In the genomic region with DNA sequence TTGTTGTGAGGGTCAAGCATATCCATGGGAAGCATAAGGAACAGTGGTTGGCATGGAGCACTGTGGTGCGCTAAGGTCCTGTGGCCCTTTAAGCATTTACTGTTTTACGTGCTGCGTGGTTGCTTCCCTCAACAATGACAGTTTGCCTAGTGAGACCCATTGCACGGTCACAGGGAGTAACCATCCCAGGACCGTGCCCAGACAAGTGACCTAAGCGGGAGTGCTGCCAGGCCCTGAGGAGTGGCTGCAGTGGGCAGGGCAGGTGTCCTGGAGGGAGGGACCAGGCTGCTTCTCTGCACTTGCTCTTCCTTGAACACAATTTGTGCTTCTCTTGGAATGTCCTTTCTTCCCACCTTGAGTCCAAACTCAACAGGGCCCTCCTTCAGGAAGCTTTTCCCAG, we compare ENCODE assay signal across 22 cellular contexts.
DNase-seq lines count a peak whose midpoint lies in the region; ATAC-seq, FAIRE-seq and TF ChIP-seq lines count a peak whose summit lies in the region.
"Had no signal": no experiment of that assay in that cellular context is flagged by ENCODE, and none has a peak within 500 bp of the region (broad histone marks: within the 10 kb centered on the region; RNA-seq: fewer than 3 reads in every experiment).

No MANE protein-coding gene starts in this region.

- DNase-seq in Right ventricle myocardium superior (no peak), Right ventricle myocardium inferior (ENCODE audit: missing footprints) (no peak), heart right ventricle (no peak), pancreas (no peak), vagina (ENCODE audit: extremely low spot score in 2 of 2) (no peak), HT-29 (ENCODE audit: low spot score) (no peak), neural progenitor cell (ENCODE audit: low spot score) (no peak), progenitor cell of endocrine pancreas (ENCODE audit: low spot score, unreplicated experiment) (no peak)
- DNase-seq: activated CD4-positive, alpha-beta T cell treated with anti-CD3 and anti-CD28 coated beads for 48 hours; activated CD8-positive, alpha-beta memory T cell treated with anti-CD3 and anti-CD28 coated beads, Interleukin-2, amount 50 U/mL, for 48 hours; activated gamma-delta T cell treated with Interleukin-2 at 50 U/mL for 16 hours; aorta; DMS53; Karpas-422; NCI-H1436; tibial artery had no signal

- intact Hi-C loops in Right ventricle myocardium superior (cut with DNase I) = no loop called here
- intact Hi-C loops in Right ventricle myocardium inferior (cut with DNase I) = no loop called here
- intact Hi-C loops in heart right ventricle (cut with DNase I) = loop anchor here in 2 of 10 donors (5.0 to 10.0 kb wide), 2 partner anchors 34 to 57 kb away; no protein-coding TSS in a partner anchor
- intact Hi-C loops in pancreas (cut with DNase I) = no loop called here
- intact Hi-C loops in vagina (cut with DNase I) = no loop called here

- peak overlapping the region in 8 of 10 donors; percentile 0 to 87 (median 41) for H3K27ac ChIP-seq in heart right ventricle
- H3K27ac ChIP-seq in pancreas = no peak overlapping the region
- peak overlapping the region; percentile 67 for H3K27ac ChIP-seq in vagina
- no peak overlapping the region for H3K27ac ChIP-seq in neural progenitor cell
- H3K27ac ChIP-seq: BLaER1 had no signal

- H3K36me3 Mint-ChIP-seq in neural progenitor cell (peaks cover 16% of the 10 kb centered on the region), progenitor cell of endocrine pancreas (ENCODE audit: insufficient read depth) (peaks cover 3% of the 10 kb centered on the region)

- H2AFZ ChIP-seq in neural progenitor cell (replicated peaks) = no peak overlapping the region

- FAIRE-seq in pancreas (lab: Jason Lieb, UNC) = no peak
- FAIRE-seq: A204.1, TTC549 had no signal

- H3K9me3 ChIP-seq in heart right ventricle (no peaks in the 10 kb centered on the region), pancreas (no peaks in the 10 kb centered on the region), vagina (no peaks in the 10 kb centered on the region), neural progenitor cell (ENCODE audit: low read depth) (no peaks in the 10 kb centered on the region)
- H3K9me3 ChIP-seq: BLaER1, HAP-1, ovary, tibial artery had no signal

- H3K4me3 Mint-ChIP-seq in neural progenitor cell = no peak overlapping the region
- H3K4me3 Mint-ChIP-seq in progenitor cell of endocrine pancreas (ENCODE audit: low read depth) = no peak overlapping the region

- H3K9me3 Mint-ChIP-seq in neural progenitor cell (no peaks in the 10 kb centered on the region), progenitor cell of endocrine pancreas (ENCODE audit: low read depth) (no peaks in the 10 kb centered on the region)

- H3K27me3 ChIP-seq in heart right ventricle = no peaks in the 10 kb centered on the region
- no peaks in the 10 kb centered on the region for H3K27me3 ChIP-seq in pancreas
- H3K27me3 ChIP-seq in vagina = no peaks in the 10 kb centered on the region
- H3K27me3 ChIP-seq in neural progenitor cell = no peaks in the 10 kb centered on the region
- H3K27me3 ChIP-seq: BLaER1, ovary, tibial artery had no signal

- H3K27me3 Mint-ChIP-seq in neural progenitor cell (ENCODE audit: insufficient read depth, low read depth) (peaks cover 6% of the 10 kb centered on the region), progenitor cell of endocrine pancreas (no peaks in the 10 kb centered on the region)

- TF ChIP-seq POLR2A in vagina (IDR thresholded peaks at IDR 0.05) = no peak

- H3K36me3 ChIP-seq in heart right ventricle (peaks cover 0 to 84% (median 28%) of the 10 kb centered on the region in 9 donors), pancreas (peaks cover 0 to 24% (median 0%) of the 10 kb centered on the region in 3 donors), vagina (no peaks in the 10 kb centered on the region), neural progenitor cell (no peaks in the 10 kb centered on the region)
- H3K36me3 ChIP-seq: BLaER1, HAP-1, ovary had no signal

- H3K79me2 ChIP-seq in neural progenitor cell (ENCODE audit: low read depth) = no peaks in the 10 kb centered on the region

- WGBS in heart right ventricle, 2 donors = 79 to 83% methylated on average over 6 of the region's 6 CpGs
- 89% methylated on average over 6 of the region's 6 CpGs for WGBS in pancreas, 2 donors

- no peaks in the 10 kb centered on the region for H4K20me1 ChIP-seq in neural progenitor cell (ENCODE audit: low read depth)
- H4K20me1 ChIP-seq: BLaER1 had no signal

- no peak overlapping the region for H3K9ac ChIP-seq in neural progenitor cell
- H3K9ac ChIP-seq: BLaER1 had no signal

- no peak overlapping the region for H3K4me3 ChIP-seq in heart right ventricle
- no peak overlapping the region for H3K4me3 ChIP-seq in pancreas
- no peak overlapping the region for H3K4me3 ChIP-seq in vagina
- H3K4me3 ChIP-seq in neural progenitor cell = no peak overlapping the region
- H3K4me3 ChIP-seq: BLaER1, HAP-1, ovary, tibial artery had no signal

- H3K4me1 ChIP-seq in heart right ventricle = peaks cover 37 to 79% (median 58%) of the 10 kb centered on the region in 9 donors
- H3K4me1 ChIP-seq in pancreas = no peaks in the 10 kb centered on the region
- H3K4me1 ChIP-seq in vagina = peaks cover 52% of the 10 kb centered on the region
- H3K4me1 ChIP-seq in neural progenitor cell = peaks cover 21% of the 10 kb centered on the region
- H3K4me1 ChIP-seq: HAP-1 had no signal

- no peak overlapping the region for H3K27ac Mint-ChIP-seq in neural progenitor cell
- H3K27ac Mint-ChIP-seq in progenitor cell of endocrine pancreas = no peak overlapping the region

- H3K4me2 ChIP-seq in neural progenitor cell = no peak overlapping the region
- H3K4me2 ChIP-seq: BLaER1 had no signal

- no peak for TF ChIP-seq CTCF in heart right ventricle (IDR thresholded peaks at IDR 0.05)
- TF ChIP-seq CTCF in pancreas (IDR thresholded peaks at IDR 0.05) = no peak
- TF ChIP-seq CTCF in vagina (IDR thresholded peaks at IDR 0.05) = no peak
- TF ChIP-seq CTCF in neural progenitor cell (IDR thresholded peaks at IDR 0.05) = no peak
- no peak for TF ChIP-seq CTCF in progenitor cell of endocrine pancreas (IDR thresholded peaks at IDR 0.05; ENCODE audit: unreplicated experiment)

- H3K4me1 Mint-ChIP-seq in neural progenitor cell (peaks cover 35% of the 10 kb centered on the region), progenitor cell of endocrine pancreas (ENCODE audit: low read depth) (peaks cover 15% of the 10 kb centered on the region)

- H3F3A ChIP-seq in neural progenitor cell (ENCODE audit: low read depth) = peaks cover 5% of the 10 kb centered on the region

- ATAC-seq in Right ventricle myocardium superior (ENCODE audit: poor library complexity) (peak; percentile 40), Right ventricle myocardium inferior (no peak), heart right ventricle (peak in 2 of 8 donors; percentile 54 to 59), pancreas (peak in 3 of 4 donors; percentile 36 to 47 (median 44))
- ATAC-seq: Panc1 had no signal

Comparison
In these comparisons a context has a peak if more than half of its experiments do, and no peak if none do; other contexts are left out.
1. H3K27ac ChIP-seq: peak in heart right ventricle (8 of 10) and vagina (single experiment); none in pancreas (0 of 4) and neural progenitor cell (single experiment).